7 cellular contexts compared by ENCODE assay signal in the genomic region with DNA sequence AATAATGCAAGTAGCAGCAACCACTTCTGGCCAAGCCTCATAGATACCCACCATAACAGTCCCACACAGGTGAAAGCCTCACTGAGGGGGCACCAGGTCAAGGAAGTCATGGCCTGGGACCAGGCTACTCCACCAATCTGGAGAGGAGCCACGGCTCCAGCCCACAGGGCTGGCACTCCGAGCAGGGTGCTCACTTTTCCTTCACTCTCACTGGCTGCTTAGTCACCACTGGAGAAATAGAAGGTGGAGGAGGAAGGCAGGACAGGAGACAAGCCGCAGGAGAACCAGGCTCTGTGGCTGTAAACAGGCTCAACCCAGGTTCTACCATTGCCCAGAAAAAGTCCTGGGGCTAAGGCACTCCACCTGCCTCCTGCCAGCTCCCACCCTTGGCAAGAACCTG. TPM values are rescaled to one million over a fixed set of nuclear protein-coding genes. Genes with fewer than 3 reads are reported as not detected.
A peak's percentile ranks its signal among the peaks of the same experiment; 100 is the strongest.
DNase-seq lines count a peak whose midpoint lies in the region; TF ChIP-seq lines count a peak whose summit lies in the region.

No MANE protein-coding gene starts in this region.

- peaks cover 2% of the 10 kb centered on the region for H4K20me1 ChIP-seq in H9 (ENCODE audit: control insufficient read depth, insufficient read depth, insufficient read length)

- peaks cover 30 to 64% (median 53%) of the 10 kb centered on the region in 3 experiments for H3K36me3 Mint-ChIP-seq in H9 (ENCODE audit: insufficient read depth in 1 of 3, low read depth in 3 of 3)

- H3K36me3 ChIP-seq in spleen = peaks cover 13 to 79% (median 71%) of the 10 kb centered on the region in 6 donors

- peaks cover 4% of the 10 kb centered on the region in 2 experiments; a peak in 3 of 4 replicates for H3K4me1 Mint-ChIP-seq in H9

- H3K27ac ChIP-seq in H9 (ENCODE audit: insufficient read length, low read depth, low read length) = no peak overlapping the region
- peak overlapping the region; percentile 98 for H3K27ac ChIP-seq in VCaP
- peak overlapping the region in 6 of 8 donors; percentile 88 to 98 (median 93) for H3K27ac ChIP-seq in spleen

- H3K27ac Mint-ChIP-seq in H9 = no peak overlapping the region; a peak in 1 of 7 replicates

- H2AK5ac ChIP-seq in H9 (ENCODE audit: insufficient read length, low read length) = no peak overlapping the region

- no peak overlapping the region for H3K18ac ChIP-seq in H9 (ENCODE audit: insufficient read length, low read depth, low read length)

- no peak overlapping the region for H3K56ac ChIP-seq in H9 (ENCODE audit: insufficient read length, low read depth, low read length)

- peak overlapping the region; percentile 80 for H3K9ac ChIP-seq in H9 (ENCODE audit: extremely low read depth, insufficient read length, low read length)

- H3K9me3 Mint-ChIP-seq in H9 = no peaks in the 10 kb centered on the region

- H3K4ac ChIP-seq in H9 (ENCODE audit: low read depth, low read length) = no peak overlapping the region

- no peaks in the 10 kb centered on the region; the same call in 1 of the 2 replicates for H3K27me3 Mint-ChIP-seq in H9 (ENCODE audit: low read depth)

- no peak overlapping the region for H3K23ac ChIP-seq in H9 (ENCODE audit: insufficient read length, low read depth, low read length)

- no peak overlapping the region for H4K5ac ChIP-seq in H9 (ENCODE audit: insufficient read length, low read depth, low read length)

- H3K4me1 ChIP-seq in H9 (ENCODE audit: insufficient read depth, low read length) = 0 out of 2 replicates have a peak, but pooled peaks cover 2% of the 10 kb centered on the region
- peaks cover 13 to 39% (median 28%) of the 10 kb centered on the region in 6 donors for H3K4me1 ChIP-seq in spleen

- H3K9me3 ChIP-seq in H9 (ENCODE audit: control insufficient read depth, low read depth, low read length) (no peaks in the 10 kb centered on the region), spleen (no peaks in the 10 kb centered on the region)

- TF ChIP-seq POLR2A in spleen (IDR thresholded peaks at IDR 0.05) (no peak), lower leg skin (IDR thresholded peaks at IDR 0.05) (no peak)

- WGBS in H9 (ENCODE audit: extremely low coverage, insufficient read length, low lambda C conversion rate) = no CpG with 5 or more reads among the region's 3 CpGs
- WGBS in spleen, 5 donors = 67 to 88% (median 77%) methylated on average over 2 to 3 of the region's 3 CpGs
- WGBS in lower leg skin, 2 donors = 40 to 55% methylated on average over 3 of the region's 3 CpGs

- peak overlapping the region; percentile 81 to 91; a peak in 4 of 5 replicates for H3K4me3 Mint-ChIP-seq in H9

- TF ChIP-seq CTCF in H9 (conservative IDR thresholded peaks at IDR 0.05) = no peak
- no peak for TF ChIP-seq CTCF in VCaP (conservative IDR thresholded peaks at IDR 0.05)
- no peak for TF ChIP-seq CTCF in fibroblast of villous mesenchyme (IDR thresholded peaks at IDR 0.05; ENCODE audit: insufficient read depth, low read depth, low read length)
- no peak for TF ChIP-seq CTCF in spleen (IDR thresholded peaks at IDR 0.05 in 8 of 11, conservative IDR thresholded peaks at IDR 0.05 in 3 of 11)
- no peak for TF ChIP-seq CTCF in lower leg skin (IDR thresholded peaks at IDR 0.05)

- peak overlapping the region; percentile 94 for H3K4me3 ChIP-seq in fibroblast of villous mesenchyme (ENCODE audit: low read depth, low read length)
- H3K4me3 ChIP-seq in spleen = peak overlapping the region in 6 of 8 donors; percentile 81 to 98 (median 96)
- H3K4me3 ChIP-seq in lower leg skin (ENCODE audit: low read depth, poor library complexity, severe bottlenecking) = no peak overlapping the region

- H3K23me2 ChIP-seq in H9 (ENCODE audit: insufficient read length, low read depth, low read length, poor library complexity, severe bottlenecking) = peaks cover 5% of the 10 kb centered on the region

- no peak overlapping the region for H2BK5ac ChIP-seq in H9 (ENCODE audit: insufficient read length, low read length)

- H2AFZ ChIP-seq in H9 (ENCODE audit: low read length) = no peak overlapping the region

- peaks cover 4% of the 10 kb centered on the region for H3K79me1 ChIP-seq in H9 (ENCODE audit: insufficient read depth, low read depth, low read length, poor library complexity, severe bottlenecking)

- no peak overlapping the region for H2BK15ac ChIP-seq in H9 (ENCODE audit: low read depth, low read length)

- H2BK120ac ChIP-seq in H9 (ENCODE audit: low read depth, low read length, poor library complexity, severe bottlenecking) = no peak overlapping the region

- DNase-seq in H9 = no peak
- DNase-seq in fibroblast of villous mesenchyme (ENCODE audit: low read depth) = no peak
- DNase-seq in spleen = no peak
- no peak for DNase-seq in nucleus accumbens (lab: John Stamatoyannopoulos, UW)
- DNase-seq in NCI-H128 (lab: John Stamatoyannopoulos, UW; ENCODE audit: unreplicated experiment) = no peak
- DNase-seq in lower leg skin (ENCODE audit: low spot score in 2 of 2) = no peak

- H3T11ph ChIP-seq in H9 (ENCODE audit: low read length) = no peak overlapping the region

- H2BK20ac ChIP-seq in H9 (ENCODE audit: low read depth, low read length, poor library complexity, severe bottlenecking) = no peak overlapping the region

- H3K27me3 ChIP-seq in H9 (ENCODE audit: insufficient read depth, low read length) = no peaks in the 10 kb centered on the region
- no peaks in the 10 kb centered on the region for H3K27me3 ChIP-seq in spleen (replicated peaks in 1 of 7)

- H3K4me2 ChIP-seq in H9 (ENCODE audit: insufficient read depth, insufficient read length, low read length) = peak overlapping the region; percentile 95

- no peaks in the 10 kb centered on the region; the same call in 1 of the 2 replicates for H3K79me2 ChIP-seq in H9 (ENCODE audit: insufficient read depth, low read length)

- no peak overlapping the region for H4K91ac ChIP-seq in H9 (ENCODE audit: insufficient read length, low read depth, low read length)

- H3K14ac ChIP-seq in H9 (ENCODE audit: insufficient read depth, low read length) = no peak overlapping the region; the same call in 1 of the 2 replicates

- no peak overlapping the region for H2BK12ac ChIP-seq in H9 (ENCODE audit: insufficient read length, low read depth, low read length)

- no peak overlapping the region for H4K8ac ChIP-seq in H9 (replicated peaks; ENCODE audit: insufficient read length, low read depth, low read length)

- intact Hi-C loops in spleen (cut with DNase I; ENCODE audit: low total_unique reads) (no loop called here), lower leg skin (cut with DNase I; ENCODE audit: low total_unique reads) (no loop called here)

RNA-seq across cellular contexts. Expression of gene USP19, which starts 1.2 kb away (rescaled TPM):
- total RNA-seq in H9 (2021) (66.3 and 68.9 TPM in 2 replicates), fibroblast of villous mesenchyme (30.3 and 36.3 TPM in 2 replicates), spleen (100 to 1,000 TPM in 2 of 7 donors, 10 to 100 TPM in 5; 59.5 to 108 (median 64.8) TPM), lower leg skin (100 to 1,000 TPM in 1 of 4 donors, 10 to 100 TPM in 3; 71.6 to 151 (median 77.4) TPM)
- 10 to 100 TPM; 14.1 to 26.7 (median 17.2) TPM for polyA plus RNA-seq in spleen

RNA-seq across cellular contexts. Expression of gene LAMB2, which starts 13.4 kb away (rescaled TPM):
- total RNA-seq in H9 (2021) (121 and 130 TPM in 2 replicates), fibroblast of villous mesenchyme (369 and 378 TPM in 2 replicates), spleen (100 to 1,000 TPM; 168 to 331 (median 284) TPM), lower leg skin (100 to 1,000 TPM; 312 to 485 (median 356) TPM)
- polyA plus RNA-seq in spleen = 100 to 1,000 TPM in 2 of 3 donors, 10 to 100 TPM in 1; 97.7 to 376 (median 264) TPM

RNA-seq across cellular contexts. Expression of gene QARS1, which starts 14.9 kb away (rescaled TPM):
- total RNA-seq in H9 (2021) (375 and 390 TPM in 2 replicates), fibroblast of villous mesenchyme (215 and 302 TPM in 2 replicates), spleen (100 to 1,000 TPM; 174 to 238 (median 212) TPM), lower leg skin (100 to 1,000 TPM; 229 to 459 (median 321) TPM)
- 100 to 1,000 TPM; 206 to 329 (median 239) TPM for polyA plus RNA-seq in spleen

RNA-seq across cellular contexts. Expression of gene QRICH1, which starts 25.6 kb away (rescaled TPM):
- 151 and 167 TPM in 2 replicates for total RNA-seq in H9 (2021)
- 181 and 188 TPM in 2 replicates for total RNA-seq in fibroblast of villous mesenchyme
- total RNA-seq in spleen = 100 to 1,000 TPM in 5 of 7 donors, 10 to 100 TPM in 2; 88.2 to 127 (median 105) TPM
- polyA plus RNA-seq in spleen = 10 to 100 TPM; 35.9 to 48.4 (median 47.6) TPM
- 100 to 1,000 TPM in 1 of 4 donors, 10 to 100 TPM in 3; 72.4 to 106 (median 84.2) TPM for total RNA-seq in lower leg skin

RNA-seq across cellular contexts. Expression of gene CCDC71, which starts 46.7 kb away (rescaled TPM):
- 26.1 and 27.6 TPM in 2 replicates for total RNA-seq in H9 (2021)
- 22.9 and 24.2 TPM in 2 replicates for total RNA-seq in fibroblast of villous mesenchyme
- 10 to 100 TPM; 20.5 to 45.4 (median 28.8) TPM for total RNA-seq in spleen
- 10 to 100 TPM in 2 of 3 donors, 1 to 10 TPM in 1; 9.9 to 19.1 (median 16.3) TPM for polyA plus RNA-seq in spleen
- 10 to 100 TPM; 28.0 to 39.9 (median 33.7) TPM for total RNA-seq in lower leg skin
